18 cellular contexts compared by ENCODE assay signal in the genomic region with DNA sequence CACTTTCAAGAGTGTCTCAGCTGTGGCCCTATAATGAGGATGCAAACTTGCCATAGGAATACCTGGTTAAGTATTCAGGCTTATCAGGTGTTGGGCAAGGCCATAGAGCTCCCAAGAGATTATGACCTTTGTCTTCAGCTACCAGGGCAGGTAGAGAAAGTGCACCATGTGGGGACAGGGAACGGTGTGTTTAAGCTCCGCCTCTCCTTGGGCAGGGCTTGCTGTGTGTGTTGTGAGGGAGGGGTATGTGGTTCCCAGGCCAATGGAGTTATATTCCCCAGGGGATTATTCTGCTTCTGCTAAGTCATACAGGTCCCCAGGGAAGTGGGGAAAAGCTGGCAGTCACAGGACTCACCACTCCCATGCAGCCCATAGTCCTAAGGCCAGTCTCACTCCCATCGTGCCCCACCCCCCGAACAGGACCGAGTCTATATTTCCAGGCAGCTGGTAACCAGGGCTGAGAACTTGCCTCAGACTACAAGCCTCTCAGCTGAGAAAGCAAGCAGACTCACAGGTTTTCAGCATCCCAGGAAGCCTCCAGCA.
"Had no signal": no experiment of that assay in that cellular context is flagged by ENCODE, and none has a peak within 500 bp of the region (broad histone marks: within the 10 kb centered on the region; RNA-seq: fewer than 3 reads in every experiment).

No MANE protein-coding gene starts in this region.

- H3K4me3 ChIP-seq: esophagus muscularis mucosa, gastrocnemius medialis, right atrium auricular region, sigmoid colon, skin epidermis, stomach, thoracic aorta, transverse colon had no signal

- H3K36me3 ChIP-seq: esophagus muscularis mucosa, gastrocnemius medialis, right atrium auricular region, sigmoid colon, stomach, thoracic aorta, transverse colon had no signal

- H3K4me1 ChIP-seq: esophagus muscularis mucosa, gastrocnemius medialis, right atrium auricular region, sigmoid colon, stomach, transverse colon had no signal

- ATAC-seq: gastrocnemius medialis; left cardiac atrium; naive thymus-derived CD8-positive, alpha-beta T cell had no signal

- H3K27ac ChIP-seq: epithelial cell of prostate, esophagus muscularis mucosa, gastrocnemius medialis, right atrium auricular region, sigmoid colon, skin epidermis, stomach, thoracic aorta, transverse colon had no signal

- H3K9me3 ChIP-seq: esophagus muscularis mucosa, gastrocnemius medialis, right atrium auricular region, sigmoid colon, stomach, thoracic aorta, transverse colon had no signal

- DNase-seq: effector memory CD4-positive, alpha-beta T cell; gastrocnemius medialis; glutamatergic neuron; immature natural killer cell; left cardiac atrium; naive thymus-derived CD8-positive, alpha-beta T cell; sigmoid colon; stimulated activated CD4-positive, alpha-beta T cell treated with anti-CD3 and anti-CD28 coated beads, Interleukin-12 subunit alpha, Interleukin-12 subunit beta, amount 100 ng/mL, for 4 hours; stimulated activated naive CD4-positive, alpha-beta T cell; stomach; substantia nigra; transverse colon had no signal

- FAIRE-seq: keratinocyte had no signal

- H3K27me3 ChIP-seq: esophagus muscularis mucosa, gastrocnemius medialis, right atrium auricular region, sigmoid colon, stomach, transverse colon had no signal
